Comparison of ENCODE assay signal across 1 cellular context in the genomic region with DNA sequence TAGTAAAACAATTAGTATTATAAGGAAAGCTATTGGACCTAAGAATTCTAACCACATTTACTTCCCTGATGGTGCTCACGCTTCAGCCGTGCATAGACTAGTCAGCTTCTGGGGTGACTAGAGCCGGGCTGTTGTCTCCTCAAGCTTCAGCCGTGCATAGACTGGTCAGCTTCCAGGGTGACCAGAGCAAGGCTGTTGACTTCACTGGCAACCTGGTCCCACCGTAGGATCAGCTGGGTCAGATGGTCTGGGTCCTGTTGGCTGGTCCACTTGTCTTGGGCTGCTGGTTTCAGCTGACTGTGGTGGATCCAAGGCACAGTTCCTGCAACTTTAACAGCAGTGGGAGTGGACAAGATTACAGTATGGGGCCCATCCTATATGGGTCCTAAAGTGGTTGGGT.
TF ChIP-seq lines count a peak whose summit lies in the region.

No MANE protein-coding gene starts in this region.

TF ChIP-seq in HepG2, 621 proteins besides CTCF, POLR2A, EP300 and RAD21 (continued from another document):
- TF ChIP-seq, protein P1, sequence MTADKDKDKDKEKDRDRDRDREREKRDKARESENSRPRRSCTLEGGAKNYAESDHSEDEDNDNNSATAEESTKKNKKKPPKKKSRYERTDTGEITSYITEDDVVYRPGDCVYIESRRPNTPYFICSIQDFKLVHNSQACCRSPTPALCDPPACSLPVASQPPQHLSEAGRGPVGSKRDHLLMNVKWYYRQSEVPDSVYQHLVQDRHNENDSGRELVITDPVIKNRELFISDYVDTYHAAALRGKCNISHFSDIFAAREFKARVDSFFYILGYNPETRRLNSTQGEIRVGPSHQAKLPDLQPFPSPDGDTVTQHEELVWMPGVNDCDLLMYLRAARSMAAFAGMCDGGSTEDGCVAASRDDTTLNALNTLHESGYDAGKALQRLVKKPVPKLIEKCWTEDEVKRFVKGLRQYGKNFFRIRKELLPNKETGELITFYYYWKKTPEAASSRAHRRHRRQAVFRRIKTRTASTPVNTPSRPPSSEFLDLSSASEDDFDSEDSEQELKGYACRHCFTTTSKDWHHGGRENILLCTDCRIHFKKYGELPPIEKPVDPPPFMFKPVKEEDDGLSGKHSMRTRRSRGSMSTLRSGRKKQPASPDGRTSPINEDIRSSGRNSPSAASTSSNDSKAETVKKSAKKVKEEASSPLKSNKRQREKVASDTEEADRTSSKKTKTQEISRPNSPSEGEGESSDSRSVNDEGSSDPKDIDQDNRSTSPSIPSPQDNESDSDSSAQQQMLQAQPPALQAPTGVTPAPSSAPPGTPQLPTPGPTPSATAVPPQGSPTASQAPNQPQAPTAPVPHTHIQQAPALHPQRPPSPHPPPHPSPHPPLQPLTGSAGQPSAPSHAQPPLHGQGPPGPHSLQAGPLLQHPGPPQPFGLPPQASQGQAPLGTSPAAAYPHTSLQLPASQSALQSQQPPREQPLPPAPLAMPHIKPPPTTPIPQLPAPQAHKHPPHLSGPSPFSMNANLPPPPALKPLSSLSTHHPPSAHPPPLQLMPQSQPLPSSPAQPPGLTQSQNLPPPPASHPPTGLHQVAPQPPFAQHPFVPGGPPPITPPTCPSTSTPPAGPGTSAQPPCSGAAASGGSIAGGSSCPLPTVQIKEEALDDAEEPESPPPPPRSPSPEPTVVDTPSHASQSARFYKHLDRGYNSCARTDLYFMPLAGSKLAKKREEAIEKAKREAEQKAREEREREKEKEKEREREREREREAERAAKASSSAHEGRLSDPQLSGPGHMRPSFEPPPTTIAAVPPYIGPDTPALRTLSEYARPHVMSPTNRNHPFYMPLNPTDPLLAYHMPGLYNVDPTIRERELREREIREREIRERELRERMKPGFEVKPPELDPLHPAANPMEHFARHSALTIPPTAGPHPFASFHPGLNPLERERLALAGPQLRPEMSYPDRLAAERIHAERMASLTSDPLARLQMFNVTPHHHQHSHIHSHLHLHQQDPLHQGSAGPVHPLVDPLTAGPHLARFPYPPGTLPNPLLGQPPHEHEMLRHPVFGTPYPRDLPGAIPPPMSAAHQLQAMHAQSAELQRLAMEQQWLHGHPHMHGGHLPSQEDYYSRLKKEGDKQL (CRISPR knock-in tag; IDR thresholded peaks at IDR 0.05; ENCODE audit: low read depth): no peak
- TF ChIP-seq, protein P2, sequence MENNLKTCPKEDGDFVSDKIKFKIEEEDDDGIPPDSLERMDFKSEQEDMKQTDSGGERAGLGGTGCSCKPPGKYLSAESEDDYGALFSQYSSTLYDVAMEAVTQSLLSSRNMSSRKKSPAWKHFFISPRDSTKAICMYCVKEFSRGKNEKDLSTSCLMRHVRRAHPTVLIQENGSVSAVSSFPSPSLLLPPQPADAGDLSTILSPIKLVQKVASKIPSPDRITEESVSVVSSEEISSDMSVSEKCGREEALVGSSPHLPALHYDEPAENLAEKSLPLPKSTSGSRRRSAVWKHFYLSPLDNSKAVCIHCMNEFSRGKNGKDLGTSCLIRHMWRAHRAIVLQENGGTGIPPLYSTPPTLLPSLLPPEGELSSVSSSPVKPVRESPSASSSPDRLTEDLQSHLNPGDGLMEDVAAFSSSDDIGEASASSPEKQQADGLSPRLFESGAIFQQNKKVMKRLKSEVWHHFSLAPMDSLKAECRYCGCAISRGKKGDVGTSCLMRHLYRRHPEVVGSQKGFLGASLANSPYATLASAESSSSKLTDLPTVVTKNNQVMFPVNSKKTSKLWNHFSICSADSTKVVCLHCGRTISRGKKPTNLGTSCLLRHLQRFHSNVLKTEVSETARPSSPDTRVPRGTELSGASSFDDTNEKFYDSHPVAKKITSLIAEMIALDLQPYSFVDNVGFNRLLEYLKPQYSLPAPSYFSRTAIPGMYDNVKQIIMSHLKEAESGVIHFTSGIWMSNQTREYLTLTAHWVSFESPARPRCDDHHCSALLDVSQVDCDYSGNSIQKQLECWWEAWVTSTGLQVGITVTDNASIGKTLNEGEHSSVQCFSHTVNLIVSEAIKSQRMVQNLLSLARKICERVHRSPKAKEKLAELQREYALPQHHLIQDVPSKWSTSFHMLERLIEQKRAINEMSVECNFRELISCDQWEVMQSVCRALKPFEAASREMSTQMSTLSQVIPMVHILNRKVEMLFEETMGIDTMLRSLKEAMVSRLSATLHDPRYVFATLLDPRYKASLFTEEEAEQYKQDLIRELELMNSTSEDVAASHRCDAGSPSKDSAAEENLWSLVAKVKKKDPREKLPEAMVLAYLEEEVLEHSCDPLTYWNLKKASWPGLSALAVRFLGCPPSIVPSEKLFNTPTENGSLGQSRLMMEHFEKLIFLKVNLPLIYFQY (CRISPR knock-in tag; IDR thresholded peaks at IDR 0.05; ENCODE audit: borderline replicate concordance): no peak
- TF ChIP-seq RBM22 (optimal IDR thresholded peaks at IDR 0.05; ENCODE audit: low read length): peak; percentile 94
